In the genomic region with DNA sequence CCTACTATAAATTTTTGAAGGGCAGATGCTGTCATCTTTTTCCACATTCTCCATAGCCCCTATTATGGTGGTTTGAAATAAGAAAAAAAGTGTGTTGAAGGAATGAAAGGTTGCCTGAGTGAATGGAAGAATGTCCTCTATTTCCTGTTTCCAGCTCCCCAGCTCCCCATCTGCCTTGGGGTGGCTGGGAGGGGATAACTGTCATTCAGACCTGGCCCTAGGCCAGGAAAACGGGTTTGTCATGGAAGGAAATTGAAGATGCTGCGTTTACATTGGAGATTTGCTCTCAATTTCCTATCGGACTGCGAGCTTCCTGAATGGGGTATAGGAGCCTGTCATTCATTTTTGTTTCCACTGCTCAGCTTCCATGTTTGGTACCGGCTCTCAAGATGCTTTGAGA, we compare ENCODE assay signal across 15 cellular contexts. TPM values are rescaled to one million over a fixed set of nuclear protein-coding genes. Genes with fewer than 3 reads are reported as not detected.
DNase-seq lines count a peak whose midpoint lies in the region; ATAC-seq, FAIRE-seq and TF ChIP-seq lines count a peak whose summit lies in the region.
"Had no signal": no experiment of that assay in that cellular context is flagged by ENCODE, and none has a peak within 500 bp of the region (broad histone marks: within the 10 kb centered on the region; RNA-seq: fewer than 3 reads in every experiment).

No MANE protein-coding gene starts in this region.

- H3K4me1 Mint-ChIP-seq in Caco-2 (ENCODE audit: low read depth, unreplicated experiment) (peaks cover 22% of the 10 kb centered on the region), astrocyte (ENCODE audit: low read depth, unreplicated experiment) (peaks cover 20% of the 10 kb centered on the region)
- H3K4me1 Mint-ChIP-seq in natural killer cell treated with Interleukin-12 subunit alpha and Interleukin-12 subunit beta and Interleukin-15 and Interleukin-18, amount 100 ng/mL, for 72 hours (ENCODE audit: low read depth in 2 of 2): peaks cover 23 to 30% of the 10 kb centered on the region in 2 donors
- H3K4me1 Mint-ChIP-seq in CD8-positive, alpha-beta memory T cell: peaks cover 17 to 31% (median 26%) of the 10 kb centered on the region in 3 donors

- H3K27ac Mint-ChIP-seq in Caco-2 (ENCODE audit: unreplicated experiment) (no peak overlapping the region), astrocyte (ENCODE audit: unreplicated experiment) (peak overlapping the region; percentile 100)
- H3K27ac Mint-ChIP-seq in natural killer cell treated with Interleukin-12 subunit alpha and Interleukin-12 subunit beta and Interleukin-15 and Interleukin-18, amount 100 ng/mL, for 72 hours: no peak overlapping the region
- no peak overlapping the region for H3K27ac Mint-ChIP-seq in CD8-positive, alpha-beta memory T cell
- H3K27ac Mint-ChIP-seq: activated CD4-positive, alpha-beta T cell treated with anti-CD3 and anti-CD28 coated beads for 36 hours; activated naive CD4-positive, alpha-beta T cell treated with anti-CD3 and anti-CD28 coated beads, Interleukin-2, amount 50 U/mL, for 24 hours had no signal

- no peaks in the 10 kb centered on the region for H3K27me3 ChIP-seq in Caco-2 (replicated peaks; ENCODE audit: control insufficient read depth, insufficient read depth, low read length)
- H3K27me3 ChIP-seq in HUES6 (ENCODE audit: control insufficient read depth, insufficient read depth, low read length): peaks cover 50% of the 10 kb centered on the region
- H3K27me3 ChIP-seq in astrocyte (ENCODE audit: insufficient read depth, low read length): no peaks in the 10 kb centered on the region
- H3K27me3 ChIP-seq in CD8-positive, alpha-beta memory T cell (ENCODE audit: insufficient read depth, low read length, poor library complexity, severe bottlenecking): peaks cover 15% of the 10 kb centered on the region

- peak overlapping the region; percentile 97 for H3K4me2 ChIP-seq in astrocyte (ENCODE audit: low read length)

- H3K27ac ChIP-seq in HUES6 (ENCODE audit: low read depth, low read length): no peak overlapping the region
- H3K27ac ChIP-seq in astrocyte (ENCODE audit: low read depth, low read length): peak overlapping the region; percentile 22
- no peak overlapping the region for H3K27ac ChIP-seq in caudate nucleus (ENCODE audit: low read depth, low read length)
- no peak overlapping the region for H3K27ac ChIP-seq in CD8-positive, alpha-beta memory T cell (ENCODE audit: low read depth, low read length)

- H3K27me3 Mint-ChIP-seq in Caco-2 (ENCODE audit: insufficient read depth, unreplicated experiment) (no peaks in the 10 kb centered on the region), astrocyte (ENCODE audit: low read depth, unreplicated experiment) (no peaks in the 10 kb centered on the region)
- peaks cover 28 to 42% of the 10 kb centered on the region in 2 donors for H3K27me3 Mint-ChIP-seq in natural killer cell treated with Interleukin-12 subunit alpha and Interleukin-12 subunit beta and Interleukin-15 and Interleukin-18, amount 100 ng/mL, for 72 hours
- H3K27me3 Mint-ChIP-seq in CD8-positive, alpha-beta memory T cell: peaks cover 44 to 64% of the 10 kb centered on the region in 2 donors

- no peak for FAIRE-seq in astrocyte (lab: Jason Lieb, UNC)
- FAIRE-seq: GM12892, keratinocyte had no signal

- H3K4me1 ChIP-seq in Caco-2: peaks cover 45% of the 10 kb centered on the region
- H3K4me1 ChIP-seq in HUES6 (ENCODE audit: control insufficient read depth, insufficient read depth, low read length): peaks cover 33% of the 10 kb centered on the region
- H3K4me1 ChIP-seq in astrocyte (ENCODE audit: insufficient read depth, low read length): peaks cover 23% of the 10 kb centered on the region
- peaks cover 7% of the 10 kb centered on the region for H3K4me1 ChIP-seq in CD8-positive, alpha-beta memory T cell (ENCODE audit: insufficient read depth, low read length)

- CTCF ChIA-PET in Caco-2 (lab: Charles Lee): interaction anchor here (0.6 kb wide), 1 partner anchor 53 kb away, joined by 3 read pairs; no protein-coding TSS in a partner anchor
- CTCF ChIA-PET in CD8-positive, alpha-beta memory T cell (lab: Charles Lee): interaction anchor here (2.0 kb wide), 1 partner anchor 21 kb away, joined by 6 read pairs; no protein-coding TSS in a partner anchor

- intact Hi-C loops in Caco-2 (cut with micrococcal nuclease; ENCODE audit: unreplicated experiment): no loop called here

- ATAC-seq in natural killer cell treated with Interleukin-12 subunit alpha and Interleukin-12 subunit beta and Interleukin-15 and Interleukin-18, amount 100 ng/mL, for 72 hours: no peak
- ATAC-seq in GM18907 (IDR thresholded peaks at IDR 0.05; ENCODE audit: unreplicated experiment): no peak
- no peak for ATAC-seq in GM21360 (IDR thresholded peaks at IDR 0.05; ENCODE audit: unreplicated experiment)
- ATAC-seq: activated CD4-positive, alpha-beta T cell treated with anti-CD3 and anti-CD28 coated beads for 36 hours had no signal

- no peaks in the 10 kb centered on the region for H3K9me3 ChIP-seq in Caco-2
- H3K9me3 ChIP-seq in HUES6 (ENCODE audit: control insufficient read depth, insufficient read depth, low read depth, low read length): no peaks in the 10 kb centered on the region
- H3K9me3 ChIP-seq in astrocyte (ENCODE audit: insufficient read depth, low read depth, low read length): peaks cover 4% of the 10 kb centered on the region
- H3K9me3 ChIP-seq in CD8-positive, alpha-beta memory T cell (ENCODE audit: low read length): no peaks in the 10 kb centered on the region

- H3K4me3 ChIP-seq in Caco-2 (ENCODE audit: low read depth, low read length) (no peak overlapping the region), HUES6 (ENCODE audit: low read depth, low read length) (0 out of 2 replicates have a peak overlapping the region, but pooled peaks have one; percentile 67), astrocyte (ENCODE audit: insufficient read depth, low read depth, low read length) (peak overlapping the region; percentile 12)
- no peak overlapping the region for H3K4me3 ChIP-seq in CD8-positive, alpha-beta memory T cell (ENCODE audit: low read length)

- POLR2A ChIA-PET in Caco-2 (lab: Charles Lee): interaction anchor here (0.6 kb wide), 1 partner anchor 621 kb away, joined by 3 read pairs; no protein-coding TSS in a partner anchor
- POLR2A ChIA-PET in CD8-positive, alpha-beta memory T cell (lab: Charles Lee): no interaction called here

- H3K36me3 ChIP-seq in Caco-2 (ENCODE audit: control insufficient read depth, insufficient read depth, low read length) (no peaks in the 10 kb centered on the region; the same call in 1 of the 2 replicates), HUES6 (ENCODE audit: control insufficient read depth, insufficient read depth, low read length) (no peaks in the 10 kb centered on the region), astrocyte (ENCODE audit: insufficient read depth, low read length) (no peaks in the 10 kb centered on the region)
- H3K36me3 ChIP-seq in CD8-positive, alpha-beta memory T cell (ENCODE audit: insufficient read depth, low read length): no peaks in the 10 kb centered on the region

- no peak overlapping the region for H2AFZ ChIP-seq in astrocyte (ENCODE audit: low read depth, low read length)

- TF ChIP-seq CTCF in Caco-2 (IDR thresholded peaks at IDR 0.05; ENCODE audit: insufficient read depth in 1 of 2, low read depth in 1 of 2, low read length in 1 of 2, severe bottlenecking in 1 of 2, unreplicated experiment in 1 of 2): no peak
- TF ChIP-seq CTCF in astrocyte (IDR thresholded peaks at IDR 0.05; ENCODE audit: insufficient read depth, low read depth, low read length): no peak

- peaks cover 17% of the 10 kb centered on the region for H4K20me1 ChIP-seq in astrocyte (ENCODE audit: insufficient read depth, low read length)

- H3K79me2 ChIP-seq in astrocyte (ENCODE audit: insufficient read depth, low read length): peaks cover 25% of the 10 kb centered on the region

- H3K9me3 Mint-ChIP-seq in Caco-2 (ENCODE audit: unreplicated experiment) (no peaks in the 10 kb centered on the region), astrocyte (ENCODE audit: unreplicated experiment) (peaks cover 2% of the 10 kb centered on the region)
- H3K9me3 Mint-ChIP-seq in natural killer cell treated with Interleukin-12 subunit alpha and Interleukin-12 subunit beta and Interleukin-15 and Interleukin-18, amount 100 ng/mL, for 72 hours: no peaks in the 10 kb centered on the region
- H3K9me3 Mint-ChIP-seq in CD8-positive, alpha-beta memory T cell: no peaks in the 10 kb centered on the region
- H3K9me3 Mint-ChIP-seq: activated naive CD4-positive, alpha-beta T cell treated with anti-CD3 and anti-CD28 coated beads, Interleukin-2, amount 50 U/mL, for 24 hours had no signal

- peak overlapping the region; percentile 93 for H3K4me3 Mint-ChIP-seq in Caco-2 (ENCODE audit: unreplicated experiment)
- H3K4me3 Mint-ChIP-seq in astrocyte (ENCODE audit: unreplicated experiment): peak overlapping the region; percentile 62
- peak overlapping the region; percentile 20 for H3K4me3 Mint-ChIP-seq in natural killer cell treated with Interleukin-12 subunit alpha and Interleukin-12 subunit beta and Interleukin-15 and Interleukin-18, amount 100 ng/mL, for 72 hours
- peak overlapping the region in 3 of 7 donors; percentile 23 to 94 (median 45) for H3K4me3 Mint-ChIP-seq in CD8-positive, alpha-beta memory T cell
- H3K4me3 Mint-ChIP-seq: activated CD4-positive, alpha-beta T cell treated with anti-CD3 and anti-CD28 coated beads for 36 hours had no signal

- H3K9ac ChIP-seq in HUES6 (ENCODE audit: low read length) (no peak overlapping the region), astrocyte (ENCODE audit: low read length) (peak overlapping the region; percentile 93)

- peaks cover 27% of the 10 kb centered on the region for H3K36me3 Mint-ChIP-seq in Caco-2 (ENCODE audit: insufficient read depth, unreplicated experiment)
- H3K36me3 Mint-ChIP-seq in astrocyte (ENCODE audit: low read depth, unreplicated experiment): peaks cover 9% of the 10 kb centered on the region
- H3K36me3 Mint-ChIP-seq in natural killer cell treated with Interleukin-12 subunit alpha and Interleukin-12 subunit beta and Interleukin-15 and Interleukin-18, amount 100 ng/mL, for 72 hours: no peaks in the 10 kb centered on the region
- H3K36me3 Mint-ChIP-seq in CD8-positive, alpha-beta memory T cell: peaks cover 0 to 7% (median 0%) of the 10 kb centered on the region in 3 donors
- H3K36me3 Mint-ChIP-seq: activated naive CD4-positive, alpha-beta T cell treated with anti-CD3 and anti-CD28 coated beads, Interleukin-2, amount 50 U/mL, for 24 hours had no signal

- DNase-seq in Caco-2 (no peak), astrocyte (ENCODE audit: low read depth) (no peak), caudate nucleus (lab: John Stamatoyannopoulos, UW) (no peak)
- no peak for DNase-seq in natural killer cell treated with Interleukin-12 subunit alpha and Interleukin-12 subunit beta and Interleukin-15 and Interleukin-18, amount 100 ng/mL, for 72 hours (ENCODE audit: low spot score)
- no peak for DNase-seq in CD8-positive, alpha-beta memory T cell
- DNase-seq: activated CD4-positive, alpha-beta T cell treated with anti-CD3 and anti-CD28 coated beads for 36 hours; midbrain; NCI-H1092 treated with DMSO at 0.1 percent for 48 hours; stimulated activated CD4-positive, alpha-beta T cell treated with anti-CD3 and anti-CD28 coated beads, Interleukin-12 subunit alpha, Interleukin-12 subunit beta, amount 100 ng/mL, for 4 hours had no signal

- no TSS peak for BruUV-seq in Caco-2 (replicated peaks; lab: Mats Ljungman, UMichigan)

RNA-seq across cellular contexts. Expression of a gene that starts 2.2 kb away (rescaled TPM):
- total RNA-seq in Caco-2 (2022) (36.4 and 39.5 TPM in 2 replicates), astrocyte (95.7 and 97.6 TPM in 2 replicates)
- under 1 TPM in 1 of 2 donors, not detected in 1; 0.20 TPM for total RNA-seq in natural killer cell treated with Interleukin-12 subunit alpha and Interleukin-12 subunit beta and Interleukin-15 and Interleukin-18, amount 100 ng/mL, for 72 hours
- under 1 TPM in 1 of 2 experiments, not detected in 1; 0.11 TPM for total RNA-seq in CD8-positive, alpha-beta memory T cell
- polyA plus RNA-seq in CD8-positive, alpha-beta memory T cell: not detected

RNA-seq across cellular contexts. Expression of a gene that starts 51.9 kb away (rescaled TPM):
- 53.4 and 55.5 TPM in 2 replicates for total RNA-seq in Caco-2 (2022)
- 38.0 and 43.3 TPM in 2 replicates for total RNA-seq in astrocyte
- 10 to 100 TPM; 61.1 to 68.3 TPM for total RNA-seq in natural killer cell treated with Interleukin-12 subunit alpha and Interleukin-12 subunit beta and Interleukin-15 and Interleukin-18, amount 100 ng/mL, for 72 hours
- total RNA-seq in CD8-positive, alpha-beta memory T cell: 10 to 100 TPM; 41.6 to 43.3 TPM
- polyA plus RNA-seq in CD8-positive, alpha-beta memory T cell: 73.3 TPM

Comparison
In these comparisons a context has a peak if more than half of its experiments do, and no peak if none do; other contexts are left out.
1. H3K4me3 ChIP-seq: peak in HUES6 (single experiment) and astrocyte (single experiment); none in Caco-2 (single experiment) and CD8-positive, alpha-beta memory T cell (single experiment).
2. RNA of a gene that starts 2.2 kb away (total RNA-seq): 95.7 to 97.6 TPM in astrocyte and 36.4 to 39.5 TPM in Caco-2; 0.20 TPM in natural killer cell treated with Interleukin-12 subunit alpha and Interleukin-12 subunit beta and Interleukin-15 and Interleukin-18, amount 100 ng/mL, for 72 hours and 0.11 TPM in CD8-positive, alpha-beta memory T cell; every median in the first group is over 10 times any median in the second.